7 cellular contexts compared by ENCODE assay signal in the genomic region with DNA sequence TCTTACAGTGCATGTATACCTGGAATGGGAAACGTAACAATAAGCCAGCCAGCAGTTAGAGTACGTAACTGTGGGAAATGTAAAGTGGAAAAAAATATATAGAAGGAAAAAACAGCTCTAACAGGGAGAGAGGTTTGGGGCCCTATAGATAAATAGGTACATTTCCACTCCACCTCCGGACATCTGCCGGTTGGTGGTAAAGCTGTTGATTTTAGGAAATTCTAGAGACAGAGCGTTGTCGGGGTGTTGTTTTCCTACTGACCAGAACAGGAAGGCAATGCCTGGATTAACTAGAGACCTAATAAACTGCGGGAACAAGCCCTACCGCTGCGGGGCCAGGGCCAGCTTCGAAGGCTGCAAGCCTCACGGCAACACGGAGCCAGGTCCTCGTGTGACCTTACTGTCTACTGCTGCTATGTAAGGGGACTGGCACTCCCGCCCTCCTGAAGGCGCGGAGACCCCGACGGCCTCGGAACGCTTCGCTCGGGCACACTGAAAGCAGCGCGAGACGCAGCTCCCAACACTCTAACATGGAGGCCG. TPM values are rescaled to one million over a fixed set of nuclear protein-coding genes. Genes with fewer than 3 reads are reported as not detected.
DNase-seq lines count a peak whose midpoint lies in the region; ATAC-seq, FAIRE-seq and TF ChIP-seq lines count a peak whose summit lies in the region.

No MANE protein-coding gene starts in this region.

- no peaks in the 10 kb centered on the region for H3K9me2 ChIP-seq in Loucy (replicated peaks; ENCODE audit: low read depth, low read length)

- FAIRE-seq in urothelium cell line (lab: Jason Lieb, UNC) = no peak

- H3K9ac ChIP-seq in Loucy (ENCODE audit: low read depth, low read length, poor library complexity, severe bottlenecking) = peak overlapping the region; percentile 98

- peaks cover 56% of the 10 kb centered on the region for H3K79me2 ChIP-seq in Loucy (ENCODE audit: insufficient read depth, low read length)

- peak overlapping the region; percentile 90 for H3K4me3 ChIP-seq in GM12875 (ENCODE audit: low read depth, low read length)
- H3K4me3 ChIP-seq in Loucy (ENCODE audit: low read length, poor library complexity, severe bottlenecking) = peak overlapping the region; percentile 84
- peak overlapping the region; percentile 85 to 92 for H3K4me3 ChIP-seq in esophagus (ENCODE audit: low read depth in 1 of 2, low read length in 2 of 2)

- H4K20me1 ChIP-seq in Loucy (ENCODE audit: insufficient read depth, low read length, poor library complexity, severe bottlenecking) = peaks cover 41% of the 10 kb centered on the region

- TF ChIP-seq CTCF in GM12875 (IDR thresholded peaks at IDR 0.05; ENCODE audit: borderline replicate concordance, insufficient read depth, low read depth, low read length) (no peak), Loucy (conservative IDR thresholded peaks at IDR 0.05; ENCODE audit: low read length) (no peak), omental fat pad (IDR thresholded peaks at IDR 0.05) (no peak)

- WGBS in esophagus, 2 donors = 1% methylated on average over 26 of the region's 26 CpGs

- peaks cover 23% of the 10 kb centered on the region for H3K36me3 ChIP-seq in Loucy (ENCODE audit: insufficient read depth, low read length)
- H3K36me3 ChIP-seq in esophagus (ENCODE audit: control insufficient read depth in 2 of 2, insufficient read depth in 2 of 2, low read length in 1 of 2) = peaks cover 8 to 12% of the 10 kb centered on the region in 2 donors

- peak overlapping the region; percentile 79 for H3K4me2 ChIP-seq in Loucy (ENCODE audit: low read depth, low read length, poor library complexity, severe bottlenecking)

- peaks cover 40% of the 10 kb centered on the region for H3K4me1 ChIP-seq in Loucy (ENCODE audit: insufficient read depth, low read length, poor library complexity, severe bottlenecking)
- peaks cover 3 to 4% of the 10 kb centered on the region in 2 donors for H3K4me1 ChIP-seq in esophagus (ENCODE audit: control insufficient read depth in 2 of 2, insufficient read depth in 2 of 2, low read length in 1 of 2)

- ATAC-seq in omental fat pad (ENCODE audit: low FRiP score) = peak; percentile 27
- ATAC-seq in GM18502 (IDR thresholded peaks at IDR 0.05; ENCODE audit: poor library complexity, unreplicated experiment) = no peak

- H3K9me3 ChIP-seq in Loucy (ENCODE audit: insufficient read depth, low read depth, low read length) = no peaks in the 10 kb centered on the region
- no peaks in the 10 kb centered on the region for H3K9me3 ChIP-seq in esophagus (ENCODE audit: control insufficient read depth in 2 of 2, insufficient read depth in 1 of 2, low read depth in 1 of 2, low read length in 1 of 2)

- peak overlapping the region; percentile 70 for H2AFZ ChIP-seq in Loucy (ENCODE audit: low read length)

- peak; percentile 40 to 51 for DNase-seq in activated CD4-positive, alpha-beta T cell treated with anti-CD3 and anti-CD28 coated beads, Interleukin-2, amount 50 U/mL, for 48 hours
- DNase-seq in omental fat pad (ENCODE audit: low spot score) = no peak
- peak; percentile 44 for DNase-seq in urothelium cell line (ENCODE audit: low spot score)

- peaks cover 7% of the 10 kb centered on the region; the same call in 1 of the 2 replicates for H3F3A ChIP-seq in Loucy (ENCODE audit: low read depth)

- H3K27me3 ChIP-seq in Loucy (ENCODE audit: insufficient read depth, low read length, poor library complexity, severe bottlenecking) (no peaks in the 10 kb centered on the region), esophagus (ENCODE audit: control insufficient read depth in 1 of 2, insufficient read depth in 2 of 2, low read length in 2 of 2) (no peaks in the 10 kb centered on the region)

- H3K27ac ChIP-seq in esophagus (ENCODE audit: low read depth in 2 of 2, low read length in 1 of 2) = peak overlapping the region; percentile 99 to 100

RNA-seq across cellular contexts. Expression of gene CDKN2AIP, which starts 0.8 kb away (rescaled TPM):
- 10 to 100 TPM; 18.9 to 20.8 TPM for polyA plus RNA-seq in esophagus
- 10 to 100 TPM; 16.1 to 25.2 (median 20.1) TPM for total RNA-seq in omental fat pad
